Comparison of ENCODE assay signal across 18 cellular contexts in genomic region chr12:32435921-32436710, GRCh38. TPM values are rescaled to one million over a fixed set of nuclear protein-coding genes. Genes with fewer than 3 reads are reported as not detected.
DNase-seq lines count a peak whose midpoint lies in the region; ATAC-seq and TF ChIP-seq lines count a peak whose summit lies in the region.
"Had no signal": no experiment of that assay in that cellular context is flagged by ENCODE, and none has a peak within 500 bp of the region (broad histone marks: within the 10 kb centered on the region; RNA-seq: fewer than 3 reads in every experiment).

No MANE protein-coding gene starts in this region.

- no peaks in the 10 kb centered on the region for H3K36me3 Mint-ChIP-seq in chondrocyte (ENCODE audit: low read depth)
- H3K36me3 Mint-ChIP-seq: naive thymus-derived CD4-positive, alpha-beta T cell had no signal

- peak overlapping the region; percentile 8 for H3K27ac Mint-ChIP-seq in chondrocyte (ENCODE audit: unreplicated experiment)
- H3K27ac Mint-ChIP-seq: naive thymus-derived CD4-positive, alpha-beta T cell had no signal

- TF ChIP-seq CTCF in AG10803 (conservative IDR thresholded peaks at IDR 0.05; ENCODE audit: low read length): no peak
- TF ChIP-seq CTCF in HEK293 (tag by site-specific recombination; IDR thresholded peaks at IDR 0.05): no peak
- TF ChIP-seq CTCF in chondrocyte (IDR thresholded peaks at IDR 0.05): no peak

- H3K4me1 ChIP-seq in HEK293 (ENCODE audit: control insufficient read depth, insufficient read depth, low read length) (peaks cover 11% of the 10 kb centered on the region), mesodermal cell (ENCODE audit: control insufficient read depth, insufficient read depth, low read length, poor library complexity, severe bottlenecking) (peaks cover 25% of the 10 kb centered on the region)
- H3K4me1 ChIP-seq: adrenal gland, colonic mucosa had no signal

- WGBS in mesodermal cell (ENCODE audit: insufficient coverage in 2 of 2), 2 experiments: 92 to 100% methylated on average over 3 to 4 of the region's 7 CpGs

- H3K4me3 ChIP-seq in AG10803 (ENCODE audit: low read length) (no peak overlapping the region), HEK293 (ENCODE audit: low read depth, low read length) (no peak overlapping the region), mesodermal cell (ENCODE audit: extremely low read depth, insufficient read depth, low read length, poor library complexity, severe bottlenecking) (no peak overlapping the region)
- H3K4me3 ChIP-seq: adrenal gland, colonic mucosa, heart right ventricle had no signal

- H3K9me3 Mint-ChIP-seq in chondrocyte (ENCODE audit: low read depth): no peaks in the 10 kb centered on the region
- H3K9me3 Mint-ChIP-seq: naive thymus-derived CD4-positive, alpha-beta T cell had no signal

- H3K9me3 ChIP-seq in HEK293 (ENCODE audit: control insufficient read depth, insufficient read depth, low read depth, low read length) (no peaks in the 10 kb centered on the region), mesodermal cell (ENCODE audit: control insufficient read depth, low read length) (no peaks in the 10 kb centered on the region)
- H3K9me3 ChIP-seq: adrenal gland, colonic mucosa, heart right ventricle had no signal

- DNase-seq in AG10803 (ENCODE audit: low read depth) (peak; percentile 6), chondrocyte (ENCODE audit: low spot score) (no peak), GM03348 (ENCODE audit: low spot score) (no peak), NCI-H510A treated with DMSO at 0.1 percent for 48 hours (lab: John Stamatoyannopoulos, UW) (no peak)
- DNase-seq in activated CD4-positive, alpha-beta T cell treated with anti-CD3 and anti-CD28 coated beads for 4 hours: no peak
- DNase-seq: activated CD4-positive, alpha-beta T cell treated with anti-CD3 and anti-CD28 coated beads, Interleukin-2, amount 50 U/mL, for 48 hours; adrenal gland; colonic mucosa; heart right ventricle; left cardiac atrium; naive thymus-derived CD4-positive, alpha-beta T cell; NCI-H1092; NCI-H2171 treated with DMSO at 0.1 percent for 48 hours; retina; stimulated activated CD4-positive, alpha-beta T cell treated with anti-CD3 and anti-CD28 coated beads, Interleukin-1b, Interleukin-23, amount 100 ng/mL, for 48 hours had no signal

- H3K27ac ChIP-seq in HEK293 (ENCODE audit: extremely low read depth, low read depth, low read length) (peak overlapping the region; percentile 16; the same call in 1 of the 2 replicates), mesodermal cell (ENCODE audit: low read depth, low read length, severe bottlenecking) (peak overlapping the region; percentile 10)
- H3K27ac ChIP-seq: adrenal gland, colonic mucosa, heart right ventricle had no signal

- ATAC-seq in GM21528 (IDR thresholded peaks at IDR 0.05; ENCODE audit: low FRiP score, unreplicated experiment): no peak
- ATAC-seq: heart right ventricle; naive thymus-derived CD4-positive, alpha-beta T cell had no signal

- POLR2A ChIA-PET in HEK293 (lab: Yijun Ruan, JAX): interaction anchor here (0.7 to 2.1 kb wide), 2 partner anchors 36 to 631 kb away, joined by 5 to 6 read pairs; partner anchors contain the start of gene FGD4

- CTCF ChIA-PET in HEK293 (lab: Yijun Ruan, JAX): interaction anchor here (0.6 to 1.3 kb wide), 4 partner anchors 20 to 232 kb away, joined by 3 to 5 read pairs (median 3); no protein-coding TSS in a partner anchor

- H3K27me3 Mint-ChIP-seq in chondrocyte (ENCODE audit: low read depth): no peaks in the 10 kb centered on the region

- no peaks in the 10 kb centered on the region; a peak in 1 of 3 replicates for H3K36me3 ChIP-seq in HEK293 (ENCODE audit: control insufficient read depth in 2 of 2, insufficient read depth in 1 of 2, low read length in 2 of 2)
- H3K36me3 ChIP-seq in mesodermal cell (ENCODE audit: control insufficient read depth, insufficient read depth, low read length): no peaks in the 10 kb centered on the region
- H3K36me3 ChIP-seq: adrenal gland, colonic mucosa, heart right ventricle had no signal

- peaks cover 19% of the 10 kb centered on the region for H3K4me1 Mint-ChIP-seq in chondrocyte (ENCODE audit: low read depth)
- H3K4me1 Mint-ChIP-seq: naive thymus-derived CD4-positive, alpha-beta T cell had no signal

- no peak overlapping the region for H3K4me3 Mint-ChIP-seq in chondrocyte (ENCODE audit: unreplicated experiment)
- H3K4me3 Mint-ChIP-seq: naive thymus-derived CD4-positive, alpha-beta T cell had no signal

TF ChIP-seq in HEK293, 187 proteins besides CTCF, POLR2A, EP300 and RAD21 (continues in another document):
- TF ChIP-seq ZNF677 (tag by site-specific recombination; IDR thresholded peaks at IDR 0.05) (no peak), SALL2 (tag by site-specific recombination; IDR thresholded peaks at IDR 0.05; ENCODE audit: borderline replicate concordance) (no peak), ZNF280D (tag by site-specific recombination; IDR thresholded peaks at IDR 0.05) (no peak), ZNF266 (tag by site-specific recombination; IDR thresholded peaks at IDR 0.05; ENCODE audit: low read depth) (no peak), SP7 (tag by site-specific recombination; IDR thresholded peaks at IDR 0.05) (no peak), ZNF624 (tag by site-specific recombination; IDR thresholded peaks at IDR 0.05) (no peak), ZNF292 (tag by site-specific recombination; IDR thresholded peaks at IDR 0.05; ENCODE audit: borderline replicate concordance, low read depth) (no peak), ZNF148 (tag by site-specific recombination; IDR thresholded peaks at IDR 0.05; ENCODE audit: borderline replicate concordance) (no peak), ZBTB11 (tag by site-specific recombination; conservative IDR thresholded peaks at IDR 0.05; ENCODE audit: low read depth) (no peak), ZNF626 (tag by site-specific recombination; IDR thresholded peaks at IDR 0.05) (no peak), ZNF670 (tag by site-specific recombination; IDR thresholded peaks at IDR 0.05; ENCODE audit: low read depth) (no peak)

RNA-seq across cellular contexts. Expression of gene FGD4, which starts 36.8 kb away (rescaled TPM):
- 1.5 to 8.7 TPM (median 7.6 TPM) in 3 replicates for total RNA-seq in chondrocyte
- polyA plus RNA-seq in mesodermal cell (2013, experiment 1 of 2): 4.5 TPM
- polyA plus RNA-seq in mesodermal cell (2013, experiment 2 of 2): 3.6 TPM
